Comparison of ENCODE assay signal across 8 cellular contexts in genomic region chr11:69443138-69443967, GRCh38. TPM values are rescaled to one million over a fixed set of nuclear protein-coding genes. Genes with fewer than 3 reads are reported as not detected.
DNase-seq lines count a peak whose midpoint lies in the region; ATAC-seq and TF ChIP-seq lines count a peak whose summit lies in the region.

No MANE protein-coding gene starts in this region.

- DNase-seq in DMS79 (lab: John Stamatoyannopoulos, UW) (peak; percentile 49), KG1 (lab: John Stamatoyannopoulos, UW) (peak; percentile 32), right atrium auricular region (ENCODE audit: low spot score) (peak; percentile 94), renal cortical epithelial cell (ENCODE audit: low read depth) (peak; percentile 70), vagina (ENCODE audit: extremely low spot score in 2 of 2) (peak in 1 of 2 donors; percentile 92)
- DNase-seq in T-helper 2 cell treated with Interferon-gamma antibody and Interleukin-4, amounts not matched to agents 5 μg/mL and 100 μg/mL, for 36 hours (ENCODE audit: low spot score): peak; percentile 82

- no peak for TF ChIP-seq CTCF in right atrium auricular region (IDR thresholded peaks at IDR 0.05)
- TF ChIP-seq CTCF in vagina (IDR thresholded peaks at IDR 0.05): no peak

- H3K9me3 Mint-ChIP-seq in T-helper 2 cell treated with Interferon-gamma antibody and Interleukin-4, amounts not matched to agents 5 μg/mL and 100 μg/mL, for 36 hours: no peaks in the 10 kb centered on the region

- H3K4me3 ChIP-seq in right atrium auricular region (peak overlapping the region; percentile 32 to 48), vagina (peak overlapping the region; percentile 41 to 50)

- no peak for TF ChIP-seq POLR2A in vagina (IDR thresholded peaks at IDR 0.05)

- peak overlapping the region; percentile 63 for H3K4me3 Mint-ChIP-seq in T-helper 2 cell treated with Interferon-gamma antibody and Interleukin-4, amounts not matched to agents 5 μg/mL and 100 μg/mL, for 36 hours

- H3K27ac Mint-ChIP-seq in T-helper 2 cell treated with Interferon-gamma antibody and Interleukin-4, amounts not matched to agents 5 μg/mL and 100 μg/mL, for 36 hours: no peak overlapping the region

- H3K36me3 Mint-ChIP-seq in T-helper 2 cell treated with Interferon-gamma antibody and Interleukin-4, amounts not matched to agents 5 μg/mL and 100 μg/mL, for 36 hours (ENCODE audit: low read depth): no peaks in the 10 kb centered on the region

- peaks cover 4% of the 10 kb centered on the region for H3K27me3 Mint-ChIP-seq in T-helper 2 cell treated with Interferon-gamma antibody and Interleukin-4, amounts not matched to agents 5 μg/mL and 100 μg/mL, for 36 hours (ENCODE audit: low read depth)

- ATAC-seq in GM21576 (IDR thresholded peaks at IDR 0.05; ENCODE audit: unreplicated experiment): peak; percentile 73

- H3K4me1 ChIP-seq in right atrium auricular region (peaks cover 0 to 37% of the 10 kb centered on the region in 2 donors), vagina (peaks cover 33% of the 10 kb centered on the region)

- H3K27ac ChIP-seq in angular gyrus (ENCODE audit: low read depth, low read length): peak overlapping the region; percentile 32
- peak overlapping the region; percentile 77 to 89 for H3K27ac ChIP-seq in right atrium auricular region
- H3K27ac ChIP-seq in vagina: peak overlapping the region; percentile 72

- intact Hi-C loops in vagina (cut with DNase I): no loop called here

- H3K36me3 ChIP-seq in right atrium auricular region (no peaks in the 10 kb centered on the region), vagina (no peaks in the 10 kb centered on the region)

- peaks cover 7% of the 10 kb centered on the region for H3K4me1 Mint-ChIP-seq in T-helper 2 cell treated with Interferon-gamma antibody and Interleukin-4, amounts not matched to agents 5 μg/mL and 100 μg/mL, for 36 hours (ENCODE audit: low read depth)

- H3K9me3 ChIP-seq in right atrium auricular region (no peaks in the 10 kb centered on the region), vagina (no peaks in the 10 kb centered on the region)

- H3K27me3 ChIP-seq in right atrium auricular region: no peaks in the 10 kb centered on the region
- H3K27me3 ChIP-seq in vagina: no peaks in the 10 kb centered on the region

RNA-seq across cellular contexts. Expression of gene LINC01488, which starts 38.1 kb away (rescaled TPM):
- total RNA-seq in right atrium auricular region: not detected
- total RNA-seq in renal cortical epithelial cell: not detected in 2 replicates
- total RNA-seq in vagina: not detected

Comparison
In these comparisons a context has a peak if more than half of its experiments do, and no peak if none do; other contexts are left out.
1. H3K27ac ChIP-seq: peak in every context shown above with its lines; median percentile 83 in right atrium auricular region; 72 in vagina; 32 in angular gyrus.